ENCODE assay signal across 15 cellular contexts in the genomic region with DNA sequence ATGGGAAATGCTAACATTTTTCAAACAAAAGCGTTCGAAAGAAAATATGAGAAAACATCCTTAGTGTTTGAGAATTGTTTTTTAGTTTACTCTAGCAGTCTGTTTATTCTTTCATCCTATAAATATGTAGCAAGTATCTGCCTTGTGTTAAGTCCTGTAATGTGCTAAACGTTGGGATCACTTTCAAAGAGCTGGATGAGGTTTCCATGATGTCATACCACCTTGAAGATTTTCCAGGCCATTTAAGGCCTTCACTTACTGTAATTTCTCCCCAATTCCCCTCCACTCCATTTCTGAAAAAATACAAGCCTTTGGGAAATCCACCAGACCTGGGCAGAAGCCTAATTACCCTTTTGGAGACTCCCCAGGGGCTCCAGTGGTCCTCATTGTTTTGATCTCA. TPM values are rescaled to one million over a fixed set of nuclear protein-coding genes. Genes with fewer than 3 reads are reported as not detected.
DNase-seq lines count a peak whose midpoint lies in the region; ATAC-seq and TF ChIP-seq lines count a peak whose summit lies in the region.
"Had no signal": no experiment of that assay in that cellular context is flagged by ENCODE, and none has a peak within 500 bp of the region (broad histone marks: within the 10 kb centered on the region; RNA-seq: fewer than 3 reads in every experiment).

No MANE protein-coding gene starts in this region.

- H3K36me3 Mint-ChIP-seq in HFFc6 (ENCODE audit: low read depth): 0 out of 2 replicates have a peak, but pooled peaks cover 7% of the 10 kb centered on the region

- peaks cover 3% of the 10 kb centered on the region; the same call in 1 of the 2 replicates for H3K9me3 Mint-ChIP-seq in HFFc6

- H3K4me1 ChIP-seq in neuron (ENCODE audit: insufficient read depth, low read length): no peaks in the 10 kb centered on the region

- no peaks in the 10 kb centered on the region; the same call in 1 of the 2 replicates for H3K27me3 Mint-ChIP-seq in HFFc6 (ENCODE audit: insufficient read depth)

- peaks cover 57% of the 10 kb centered on the region for H3K4me1 Mint-ChIP-seq in HFFc6 (ENCODE audit: low read depth)

- DNase-seq in HFFc6: no peak
- DNase-seq in astrocyte of the hippocampus (ENCODE audit: low read depth, low spot score): peak; percentile 47
- no peak for DNase-seq in DMS79 treated with DMSO at 0.1 percent for 48 hours (lab: John Stamatoyannopoulos, UW)
- DNase-seq: erythroblast, NCI-H146, NCI-H82, occipital lobe, WERI-Rb-1 had no signal

- H3K4me3 ChIP-seq in neuron (ENCODE audit: low read length): no peak overlapping the region
- H3K4me3 ChIP-seq: cardiac muscle cell, lung had no signal

- no peaks in the 10 kb centered on the region for H3K27me3 ChIP-seq in neuron (ENCODE audit: insufficient read depth, low read length)
- H3K27me3 ChIP-seq: cardiac muscle cell had no signal

- H3K4me3 Mint-ChIP-seq in HFFc6: peak overlapping the region; percentile 82

- no peaks in the 10 kb centered on the region for H3K36me3 ChIP-seq in neuron (ENCODE audit: insufficient read depth, low read length)
- H3K36me3 ChIP-seq: cardiac muscle cell, WERI-Rb-1 had no signal

- peak overlapping the region; percentile 36 for H2AFZ ChIP-seq in neuron (ENCODE audit: low read depth, low read length)

- H3K9me3 ChIP-seq in neuron (ENCODE audit: low read length): peaks cover 2% of the 10 kb centered on the region

- ATAC-seq in GM18498 (IDR thresholded peaks at IDR 0.05; ENCODE audit: unreplicated experiment) (peak; percentile 3), GM21528 (IDR thresholded peaks at IDR 0.05; ENCODE audit: low FRiP score, unreplicated experiment) (no peak), GM18909 (IDR thresholded peaks at IDR 0.05; ENCODE audit: poor library complexity, unreplicated experiment) (no peak)
- no peak for ATAC-seq in activated CD4-positive, CD25-positive, alpha-beta regulatory T cell treated with anti-CD3 and anti-CD28 coated beads, Interleukin-2, amount 50 U/mL, for 24 hours

- no peak for TF ChIP-seq CTCF in HFFc6 (IDR thresholded peaks at IDR 0.05)

- H3K27ac Mint-ChIP-seq in HFFc6: peak overlapping the region; percentile 95

RNA-seq across cellular contexts. Expression of a gene that starts 24.2 kb away (rescaled TPM):
- 10 to 100 TPM; 15.4 to 21.2 (median 17.8) TPM for total RNA-seq in HFFc6 (2021; fragmentation: NEBNext Ultra II Directional; extraction: Animal tissue kit (Norgen Biotek cat#: 25700))
